ENCODE assay signal across 38 cellular contexts in the genomic region with DNA sequence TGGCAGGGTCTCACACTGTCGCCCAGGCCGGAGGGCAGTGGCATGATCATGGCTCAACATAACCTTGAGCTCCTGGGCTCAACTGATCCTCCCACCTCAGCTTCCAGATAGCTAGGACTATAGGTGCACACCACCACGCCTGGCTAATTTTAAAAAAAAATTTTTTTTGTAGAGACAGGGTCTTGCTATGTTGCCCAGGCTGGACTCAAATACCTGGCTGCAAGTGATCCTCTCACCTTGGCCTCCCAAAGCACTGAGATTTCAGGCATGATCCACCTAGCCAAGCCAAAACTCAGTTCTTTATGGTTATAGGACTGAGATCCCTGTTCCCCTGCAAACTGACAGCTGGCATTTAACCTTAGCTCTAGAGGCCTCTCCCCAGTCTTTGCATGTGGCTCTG.
"Had no signal": no experiment of that assay in that cellular context is flagged by ENCODE, and none has a peak within 500 bp of the region (broad histone marks: within the 10 kb centered on the region; RNA-seq: fewer than 3 reads in every experiment).

No MANE protein-coding gene starts in this region.

- H3K27ac Mint-ChIP-seq: activated B cell treated with CpG ODN at 0.5 μM for 24 hours; activated CD4-positive, alpha-beta memory T cell treated with anti-CD3 and anti-CD28 coated beads for 36 hours; activated CD4-positive, alpha-beta T cell treated with anti-CD3 and anti-CD28 coated beads, Interleukin-2, amount 10 ng/mL, durations not matched to agents 24 days and 14 days; activated CD8-positive, alpha-beta memory T cell treated with anti-CD3 and anti-CD28 coated beads, Interleukin-2, amount 10 ng/mL, durations not matched to agents 7 days and 5 days; activated CD8-positive, alpha-beta T cell treated with anti-CD3 and anti-CD28 coated beads for 36 hours; activated naive CD4-positive, alpha-beta T cell treated with anti-CD3 and anti-CD28 coated beads, Interleukin-2, amount 10 ng/mL, durations not matched to agents 7 days and 5 days; activated naive CD8-positive, alpha-beta T cell; activated naive CD8-positive, alpha-beta T cell treated with anti-CD3 and anti-CD28 coated beads, Interleukin-2, amount 10 ng/mL, durations not matched to agents 7 days and 5 days; activated naive CD8-positive, alpha-beta T cell treated with anti-CD3 and anti-CD28 coated beads, Interleukin-2, amount 50 U/mL, for 24 hours; activated T-cell treated with anti-CD3 and anti-CD28 coated beads, Interleukin-2, amount 50 U/mL, for 24 hours; activated T-helper 2 cell treated with anti-CD3 and anti-CD28 coated beads, Interferon-gamma antibody, Interleukin-2, Interleukin-4, amounts not matched to agents 10 μg/mL and 5 μg/mL and 100 μg/mL, durations not matched to agents 14 hours and 24 hours and 36 hours; T-helper 1 cell treated with Interleukin-12 subunit alpha and Interleukin-12 subunit beta and Interleukin-4 antibody, amounts not matched to agents 30 μg/mL and 1 μg/mL, for 36 hours; T-helper 2 cell treated with Interferon-gamma antibody and Interleukin-4, amounts not matched to agents 5 μg/mL and 100 μg/mL, for 36 hours had no signal

- ATAC-seq: activated CD8-positive, alpha-beta memory T cell treated with anti-CD3 and anti-CD28 coated beads, Interleukin-2, amount 10 ng/mL, durations not matched to agents 7 days and 5 days; activated CD8-positive, alpha-beta T cell treated with anti-CD3 and anti-CD28 coated beads for 36 hours; activated naive CD8-positive, alpha-beta T cell treated with anti-CD3 and anti-CD28 coated beads, Interleukin-2, amount 50 U/mL, for 24 hours had no signal

- H3K9me3 Mint-ChIP-seq: activated B cell treated with CpG ODN at 0.5 μM for 24 hours; activated CD4-positive, alpha-beta memory T cell treated with anti-CD3 and anti-CD28 coated beads for 36 hours; activated CD4-positive, alpha-beta T cell treated with anti-CD3 and anti-CD28 coated beads, Interleukin-2, amount 10 ng/mL, durations not matched to agents 24 days and 14 days; activated CD8-positive, alpha-beta T cell treated with anti-CD3 and anti-CD28 coated beads for 36 hours; activated naive CD4-positive, alpha-beta T cell treated with anti-CD3 and anti-CD28 coated beads, Interleukin-2, amount 10 ng/mL, durations not matched to agents 7 days and 5 days; activated naive CD4-positive, alpha-beta T cell treated with anti-CD3 and anti-CD28 coated beads, Interleukin-2, amount 50 U/mL, for 24 hours; activated naive CD8-positive, alpha-beta T cell treated with anti-CD3 and anti-CD28 coated beads, Interleukin-2, amount 10 ng/mL, durations not matched to agents 7 days and 5 days; activated naive CD8-positive, alpha-beta T cell treated with anti-CD3 and anti-CD28 coated beads, Interleukin-2, amount 50 U/mL, for 24 hours; activated T-cell treated with anti-CD3 and anti-CD28 coated beads, Interleukin-2, amount 50 U/mL, for 24 hours; activated T-helper 2 cell treated with anti-CD3 and anti-CD28 coated beads, Interferon-gamma antibody, Interleukin-2, Interleukin-4, amounts not matched to agents 10 μg/mL and 5 μg/mL and 100 μg/mL, durations not matched to agents 14 hours and 24 hours and 36 hours; brain; central memory CD8-positive, alpha-beta T cell; T-helper 1 cell treated with Interleukin-12 subunit alpha and Interleukin-12 subunit beta and Interleukin-4 antibody, amounts not matched to agents 30 μg/mL and 1 μg/mL, for 36 hours; T-helper 2 cell treated with Interferon-gamma antibody and Interleukin-4, amounts not matched to agents 5 μg/mL and 100 μg/mL, for 36 hours had no signal

- H3K4me3 Mint-ChIP-seq: activated B cell treated with CpG ODN at 0.5 μM for 24 hours; activated CD4-positive, alpha-beta memory T cell treated with anti-CD3 and anti-CD28 coated beads for 36 hours; activated CD4-positive, alpha-beta T cell treated with anti-CD3 and anti-CD28 coated beads, Interleukin-2, amount 10 ng/mL, durations not matched to agents 24 days and 14 days; activated CD8-positive, alpha-beta memory T cell treated with anti-CD3 and anti-CD28 coated beads, Interleukin-2, amount 10 ng/mL, durations not matched to agents 7 days and 5 days; activated CD8-positive, alpha-beta T cell treated with anti-CD3 and anti-CD28 coated beads for 36 hours; activated naive CD4-positive, alpha-beta T cell treated with anti-CD3 and anti-CD28 coated beads, Interleukin-2, amount 10 ng/mL, durations not matched to agents 7 days and 5 days; activated naive CD4-positive, alpha-beta T cell treated with anti-CD3 and anti-CD28 coated beads, Interleukin-2, amount 50 U/mL, for 24 hours; activated naive CD8-positive, alpha-beta T cell; activated naive CD8-positive, alpha-beta T cell treated with anti-CD3 and anti-CD28 coated beads, Interleukin-2, amount 10 ng/mL, durations not matched to agents 7 days and 5 days; activated T-cell treated with anti-CD3 and anti-CD28 coated beads, Interleukin-2, amount 50 U/mL, for 24 hours; central memory CD8-positive, alpha-beta T cell; T-helper 1 cell treated with Interleukin-12 subunit alpha and Interleukin-12 subunit beta and Interleukin-4 antibody, amounts not matched to agents 30 μg/mL and 1 μg/mL, for 36 hours; T-helper 2 cell treated with Interferon-gamma antibody and Interleukin-4, amounts not matched to agents 5 μg/mL and 100 μg/mL, for 36 hours had no signal

- FAIRE-seq: bronchial epithelial cell, TTC549 had no signal

- H3K27ac ChIP-seq: ascending aorta, cardiac muscle cell, WERI-Rb-1 had no signal

- H3K4me3 ChIP-seq: ascending aorta, cardiac muscle cell had no signal

- H3K27me3 ChIP-seq: ascending aorta, cardiac muscle cell had no signal

- H3K27me3 Mint-ChIP-seq: activated B cell treated with CpG ODN at 0.5 μM for 24 hours; activated CD4-positive, alpha-beta memory T cell treated with anti-CD3 and anti-CD28 coated beads for 36 hours; activated CD4-positive, alpha-beta T cell treated with anti-CD3 and anti-CD28 coated beads, Interleukin-2, amount 10 ng/mL, durations not matched to agents 24 days and 14 days; activated CD8-positive, alpha-beta memory T cell treated with anti-CD3 and anti-CD28 coated beads, Interleukin-2, amount 10 ng/mL, durations not matched to agents 7 days and 5 days; activated CD8-positive, alpha-beta T cell treated with anti-CD3 and anti-CD28 coated beads for 36 hours; activated naive CD4-positive, alpha-beta T cell treated with anti-CD3 and anti-CD28 coated beads, Interleukin-2, amount 10 ng/mL, durations not matched to agents 7 days and 5 days; activated naive CD4-positive, alpha-beta T cell treated with anti-CD3 and anti-CD28 coated beads, Interleukin-2, amount 50 U/mL, for 24 hours; activated naive CD8-positive, alpha-beta T cell; activated naive CD8-positive, alpha-beta T cell treated with anti-CD3 and anti-CD28 coated beads, Interleukin-2, amount 10 ng/mL, durations not matched to agents 7 days and 5 days; activated naive CD8-positive, alpha-beta T cell treated with anti-CD3 and anti-CD28 coated beads, Interleukin-2, amount 50 U/mL, for 24 hours; activated T-cell treated with anti-CD3 and anti-CD28 coated beads, Interleukin-2, amount 50 U/mL, for 24 hours; central memory CD8-positive, alpha-beta T cell had no signal

- DNase-seq: activated B cell treated with CpG ODN at 0.5 μM for 24 hours; activated CD4-positive, alpha-beta memory T cell treated with anti-CD3 and anti-CD28 coated beads for 36 hours; activated CD4-positive, alpha-beta T cell treated with anti-CD3 and anti-CD28 coated beads for 4 hours; activated CD4-positive, alpha-beta T cell treated with anti-CD3 and anti-CD28 coated beads, Interleukin-2, amount 10 ng/mL, durations not matched to agents 24 days and 14 days; activated CD4-positive, alpha-beta T cell treated with anti-CD3 and anti-CD28 coated beads, Interleukin-2, amount 50 U/mL, for 1 hour; activated CD4-positive, alpha-beta T cell treated with anti-CD3 and anti-CD28 coated beads, Interleukin-2, amount 50 U/mL, for 4 hours; activated CD4-positive, CD25-positive, alpha-beta regulatory T cell treated with anti-CD3 and anti-CD28 coated beads, Interleukin-2, amount 50 U/mL, for 72 hours; activated CD8-positive, alpha-beta memory T cell treated with anti-CD3 and anti-CD28 coated beads for 24 hours; activated CD8-positive, alpha-beta memory T cell treated with anti-CD3 and anti-CD28 coated beads, Interleukin-2, amount 10 ng/mL, durations not matched to agents 7 days and 5 days; activated CD8-positive, alpha-beta memory T cell treated with anti-CD3 and anti-CD28 coated beads, Interleukin-2, amount 50 U/mL, for 48 hours; activated CD8-positive, alpha-beta T cell treated with anti-CD3 and anti-CD28 coated beads for 36 hours; activated effector memory CD4-positive, alpha-beta T cell treated with Interleukin-2 at 50 U/mL for 16 hours; activated gamma-delta T cell; activated naive CD4-positive, alpha-beta T cell treated with anti-CD3 and anti-CD28 coated beads, Interleukin-2, amount 10 ng/mL, durations not matched to agents 7 days and 5 days; activated naive CD4-positive, alpha-beta T cell treated with Interleukin-2 at 50 U/mL for 16 hours; activated naive CD8-positive, alpha-beta T cell treated with anti-CD3 and anti-CD28 coated beads, Interleukin-2, amount 10 ng/mL, durations not matched to agents 7 days and 5 days; activated naive CD8-positive, alpha-beta T cell treated with anti-CD3 and anti-CD28 coated beads, Interleukin-2, amount 50 U/mL, for 24 hours; activated T-cell treated with anti-CD3 and anti-CD28 coated beads, Interleukin-2, amount 50 U/mL, for 24 hours; activated T-cell treated with anti-CD3 and anti-CD28 coated beads, Interleukin-2, amount 50 U/mL, for 48 hours; amygdala; anterior cingulate cortex; caudate nucleus; cerebellar nuclear complex; T-helper 1 cell; T-helper 2 cell; T-helper 9 cell; WERI-Rb-1 had no signal

- H3K9me3 ChIP-seq: ascending aorta had no signal
